In genomic region chr15:67722418-67722817, GRCh38 we compare ENCODE assay signal across 39 cellular contexts.
"Had no signal": no experiment of that assay in that cellular context is flagged by ENCODE, and none has a peak within 500 bp of the region (broad histone marks: within the 10 kb centered on the region; RNA-seq: fewer than 3 reads in every experiment).

No MANE protein-coding gene starts in this region.

- H3K27me3 ChIP-seq: adrenal gland, ascending aorta, body of pancreas, brain microvascular endothelial cell, breast epithelium had no signal

- H3K4me3 Mint-ChIP-seq: activated naive CD4-positive, alpha-beta T cell treated with anti-CD3 and anti-CD28 coated beads for 36 hours; activated naive CD4-positive, alpha-beta T cell treated with anti-CD3 and anti-CD28 coated beads, Interleukin-2, amount 10 ng/mL, durations not matched to agents 7 days and 5 days; activated naive CD4-positive, alpha-beta T cell treated with anti-CD3 and anti-CD28 coated beads, Interleukin-2, amount 50 U/mL, for 24 hours; activated naive CD8-positive, alpha-beta T cell; activated naive CD8-positive, alpha-beta T cell treated with anti-CD3 and anti-CD28 coated beads for 36 hours; activated naive CD8-positive, alpha-beta T cell treated with anti-CD3 and anti-CD28 coated beads, Interleukin-2, amount 10 ng/mL, durations not matched to agents 7 days and 5 days; activated naive CD8-positive, alpha-beta T cell treated with anti-CD3 and anti-CD28 coated beads, Interleukin-2, amount 50 U/mL, for 24 hours; activated T-cell treated with anti-CD3 and anti-CD28 coated beads, Interleukin-2, amount 50 U/mL, for 24 hours; activated T-cell treated with anti-CD3 and anti-CD28 coated beads, Interleukin-2, amount 50 U/mL, for 4 hours; activated T-cell treated with anti-CD3 and anti-CD28 coated beads, Interleukin-2, amount 50 U/mL, for 72 hours; activated T-helper 1 cell treated with anti-CD3 and anti-CD28 coated beads, Interleukin-12 subunit alpha, Interleukin-12 subunit beta, Interleukin-2, Interleukin-4 antibody, amounts not matched to agents 30 ng/mL and 10 ng/mL and 1 ng/mL, durations not matched to agents 14 hours and 24 hours and 36 hours; activated T-helper 17 cell treated with anti-CD3 and anti-CD28 coated beads, Interleukin-2, amount 50 U/mL, for 72 hours; brain; central memory CD8-positive, alpha-beta T cell had no signal

- H3K4me3 ChIP-seq: adrenal gland, ascending aorta, body of pancreas, breast epithelium, cardiac muscle cell had no signal

- H3K27ac Mint-ChIP-seq: activated naive CD4-positive, alpha-beta T cell treated with anti-CD3 and anti-CD28 coated beads for 36 hours; activated naive CD4-positive, alpha-beta T cell treated with anti-CD3 and anti-CD28 coated beads, Interleukin-2, amount 10 ng/mL, durations not matched to agents 7 days and 5 days; activated naive CD4-positive, alpha-beta T cell treated with anti-CD3 and anti-CD28 coated beads, Interleukin-2, amount 50 U/mL, for 24 hours; activated naive CD4-positive, alpha-beta T cell treated with anti-CD3 and anti-CD28 coated beads, Interleukin-2, amount 50 U/mL, for 72 hours; activated naive CD8-positive, alpha-beta T cell; activated naive CD8-positive, alpha-beta T cell treated with anti-CD3 and anti-CD28 coated beads for 36 hours; activated naive CD8-positive, alpha-beta T cell treated with anti-CD3 and anti-CD28 coated beads, Interleukin-2, amount 10 ng/mL, durations not matched to agents 7 days and 5 days; activated naive CD8-positive, alpha-beta T cell treated with anti-CD3 and anti-CD28 coated beads, Interleukin-2, amount 50 U/mL, for 24 hours; activated T-cell treated with anti-CD3 and anti-CD28 coated beads, Interleukin-2, amount 50 U/mL, for 24 hours; activated T-cell treated with anti-CD3 and anti-CD28 coated beads, Interleukin-2, amount 50 U/mL, for 72 hours; activated T-helper 1 cell treated with anti-CD3 and anti-CD28 coated beads, Interleukin-12 subunit alpha, Interleukin-12 subunit beta, Interleukin-2, Interleukin-4 antibody, amounts not matched to agents 30 ng/mL and 10 ng/mL and 1 ng/mL, durations not matched to agents 14 hours and 24 hours and 36 hours; activated T-helper 17 cell treated with anti-CD3 and anti-CD28 coated beads, Interleukin-2, amount 50 U/mL, for 72 hours; activated T-helper 2 cell treated with anti-CD3 and anti-CD28 coated beads, Interferon-gamma antibody, Interleukin-2, Interleukin-4, amounts not matched to agents 10 μg/mL and 5 μg/mL and 100 μg/mL, durations not matched to agents 14 hours and 24 hours and 36 hours had no signal

- H3K4me1 ChIP-seq: adrenal gland, ascending aorta, body of pancreas, breast epithelium had no signal

- ATAC-seq: activated naive CD4-positive, alpha-beta T cell treated with anti-CD3 and anti-CD28 coated beads, Interleukin-2, amount 50 U/mL, for 72 hours; activated naive CD8-positive, alpha-beta T cell treated with anti-CD3 and anti-CD28 coated beads, Interleukin-2, amount 50 U/mL, for 24 hours; activated T-cell treated with anti-CD3 and anti-CD28 coated beads, Interleukin-2, amount 50 U/mL, for 4 hours; activated T-cell treated with anti-CD3 and anti-CD28 coated beads, Interleukin-2, amount 50 U/mL, for 72 hours; activated T-helper 17 cell treated with anti-CD3 and anti-CD28 coated beads, Interleukin-2, amount 50 U/mL, for 72 hours; body of pancreas had no signal

- H3K36me3 Mint-ChIP-seq: activated naive CD4-positive, alpha-beta T cell treated with anti-CD3 and anti-CD28 coated beads, Interleukin-2, amount 10 ng/mL, durations not matched to agents 7 days and 5 days; activated naive CD4-positive, alpha-beta T cell treated with anti-CD3 and anti-CD28 coated beads, Interleukin-2, amount 50 U/mL, for 72 hours had no signal

- H3K27me3 Mint-ChIP-seq: activated naive CD4-positive, alpha-beta T cell treated with anti-CD3 and anti-CD28 coated beads, Interleukin-2, amount 10 ng/mL, durations not matched to agents 7 days and 5 days; activated naive CD4-positive, alpha-beta T cell treated with anti-CD3 and anti-CD28 coated beads, Interleukin-2, amount 50 U/mL, for 24 hours; activated naive CD8-positive, alpha-beta T cell; activated naive CD8-positive, alpha-beta T cell treated with anti-CD3 and anti-CD28 coated beads for 36 hours; activated naive CD8-positive, alpha-beta T cell treated with anti-CD3 and anti-CD28 coated beads, Interleukin-2, amount 10 ng/mL, durations not matched to agents 7 days and 5 days; activated naive CD8-positive, alpha-beta T cell treated with anti-CD3 and anti-CD28 coated beads, Interleukin-2, amount 50 U/mL, for 24 hours; activated T-cell treated with anti-CD3 and anti-CD28 coated beads, Interleukin-2, amount 50 U/mL, for 24 hours; activated T-helper 17 cell treated with anti-CD3 and anti-CD28 coated beads, Interleukin-2, amount 50 U/mL, for 72 hours; brain; central memory CD8-positive, alpha-beta T cell had no signal

- H3K9me3 ChIP-seq: adrenal gland, ascending aorta, body of pancreas, breast epithelium had no signal

- FAIRE-seq: astrocyte, bronchial epithelial cell had no signal

- H3K36me3 ChIP-seq: adrenal gland, ascending aorta, brain microvascular endothelial cell, breast epithelium, cardiac muscle cell had no signal

- H3K27ac ChIP-seq: adrenal gland, ascending aorta, body of pancreas, brain microvascular endothelial cell, breast epithelium, cardiac muscle cell had no signal

- H3K4me1 Mint-ChIP-seq: activated T-helper 17 cell treated with anti-CD3 and anti-CD28 coated beads, Interleukin-2, amount 50 U/mL, for 72 hours; central memory CD8-positive, alpha-beta T cell had no signal

- DNase-seq: activated effector memory CD4-positive, alpha-beta T cell treated with anti-CD3 and anti-CD28 coated beads, Interleukin-2, amount 50 U/mL, for 16 hours; activated effector memory CD4-positive, alpha-beta T cell treated with Interleukin-2 at 50 U/mL for 16 hours; activated gamma-delta T cell; activated gamma-delta T cell treated with Interleukin-2 at 50 U/mL for 16 hours; activated naive CD4-positive, alpha-beta T cell; activated naive CD4-positive, alpha-beta T cell treated with anti-CD3 and anti-CD28 coated beads for 36 hours; activated naive CD4-positive, alpha-beta T cell treated with anti-CD3 and anti-CD28 coated beads, Interleukin-2, amount 10 ng/mL, durations not matched to agents 7 days and 5 days; activated naive CD4-positive, alpha-beta T cell treated with anti-CD3 and anti-CD28 coated beads, Interleukin-2, amount 50 U/mL, for 16 hours; activated naive CD4-positive, alpha-beta T cell treated with Interleukin-2 at 50 U/mL for 16 hours; activated naive CD8-positive, alpha-beta T cell treated with anti-CD3 and anti-CD28 coated beads for 36 hours; activated naive CD8-positive, alpha-beta T cell treated with anti-CD3 and anti-CD28 coated beads, Interleukin-2, amount 10 ng/mL, durations not matched to agents 7 days and 5 days; activated naive CD8-positive, alpha-beta T cell treated with anti-CD3 and anti-CD28 coated beads, Interleukin-2, amount 50 U/mL, for 24 hours; activated T-cell treated with anti-CD3 and anti-CD28 coated beads, Interleukin-2, amount 50 U/mL, for 1 hour; activated T-cell treated with anti-CD3 and anti-CD28 coated beads, Interleukin-2, amount 50 U/mL, for 24 hours; activated T-cell treated with anti-CD3 and anti-CD28 coated beads, Interleukin-2, amount 50 U/mL, for 4 hours; activated T-cell treated with anti-CD3 and anti-CD28 coated beads, Interleukin-2, amount 50 U/mL, for 48 hours; activated T-cell treated with anti-CD3 and anti-CD28 coated beads, Interleukin-2, amount 50 U/mL, for 72 hours; adrenal gland; amniotic stem cell; amygdala; anterior cingulate cortex; aorta; body of pancreas; brain microvascular endothelial cell; central memory CD4-positive, alpha-beta T cell; cerebellar nuclear complex had no signal

- H3K9me3 Mint-ChIP-seq: activated naive CD4-positive, alpha-beta T cell treated with anti-CD3 and anti-CD28 coated beads for 36 hours; activated naive CD4-positive, alpha-beta T cell treated with anti-CD3 and anti-CD28 coated beads, Interleukin-2, amount 10 ng/mL, durations not matched to agents 7 days and 5 days; activated naive CD4-positive, alpha-beta T cell treated with anti-CD3 and anti-CD28 coated beads, Interleukin-2, amount 50 U/mL, for 24 hours; activated naive CD8-positive, alpha-beta T cell treated with anti-CD3 and anti-CD28 coated beads for 36 hours; activated naive CD8-positive, alpha-beta T cell treated with anti-CD3 and anti-CD28 coated beads, Interleukin-2, amount 10 ng/mL, durations not matched to agents 7 days and 5 days; activated naive CD8-positive, alpha-beta T cell treated with anti-CD3 and anti-CD28 coated beads, Interleukin-2, amount 50 U/mL, for 24 hours; activated T-cell treated with anti-CD3 and anti-CD28 coated beads, Interleukin-2, amount 50 U/mL, for 24 hours; activated T-cell treated with anti-CD3 and anti-CD28 coated beads, Interleukin-2, amount 50 U/mL, for 4 hours; activated T-helper 1 cell treated with anti-CD3 and anti-CD28 coated beads, Interleukin-12 subunit alpha, Interleukin-12 subunit beta, Interleukin-2, Interleukin-4 antibody, amounts not matched to agents 30 ng/mL and 10 ng/mL and 1 ng/mL, durations not matched to agents 14 hours and 24 hours and 36 hours; activated T-helper 17 cell treated with anti-CD3 and anti-CD28 coated beads, Interleukin-2, amount 50 U/mL, for 72 hours; activated T-helper 2 cell treated with anti-CD3 and anti-CD28 coated beads, Interferon-gamma antibody, Interleukin-2, Interleukin-4, amounts not matched to agents 10 μg/mL and 5 μg/mL and 100 μg/mL, durations not matched to agents 14 hours and 24 hours and 36 hours; brain; central memory CD8-positive, alpha-beta T cell had no signal
